Comparison of ENCODE assay signal across 16 cellular contexts in the genomic region with DNA sequence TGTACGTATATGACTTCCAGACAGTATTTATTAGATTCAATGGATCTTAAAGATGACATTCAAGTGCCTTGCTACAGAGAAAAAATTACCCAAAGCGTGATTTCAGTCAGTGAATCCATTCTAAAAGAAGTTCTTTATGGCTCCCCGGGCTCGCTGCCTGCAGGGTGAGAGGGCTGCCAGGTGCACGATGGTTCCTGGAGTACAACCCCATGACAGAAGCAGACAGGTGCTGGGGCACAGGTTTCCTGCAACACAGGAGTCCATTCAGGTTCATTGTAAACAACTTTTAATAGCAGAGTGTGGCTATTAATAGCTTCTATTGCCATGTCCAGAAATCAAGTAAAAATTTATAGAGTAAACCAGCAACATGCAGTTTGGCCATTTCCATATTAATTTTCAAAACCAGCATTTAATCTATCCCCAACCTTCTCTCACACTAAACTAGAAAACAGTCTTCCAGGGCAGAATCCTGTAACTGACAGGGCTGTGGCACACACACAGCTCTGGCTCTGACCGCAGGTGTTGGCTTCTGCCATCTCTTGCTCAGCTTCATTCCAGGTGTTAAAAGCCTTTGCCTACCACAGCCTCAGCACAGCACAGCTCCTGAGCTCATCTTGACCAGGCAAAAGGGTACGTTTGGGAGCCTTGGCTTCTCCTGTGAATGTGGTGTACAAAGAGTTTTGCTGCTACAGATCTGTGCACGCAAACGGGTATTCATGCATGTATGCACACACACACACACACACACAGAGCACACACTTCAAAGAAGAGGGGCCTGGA.
DNase-seq lines count a peak whose midpoint lies in the region; ATAC-seq and TF ChIP-seq lines count a peak whose summit lies in the region.
"Had no signal": no experiment of that assay in that cellular context is flagged by ENCODE, and none has a peak within 500 bp of the region (broad histone marks: within the 10 kb centered on the region; RNA-seq: fewer than 3 reads in every experiment).

No MANE protein-coding gene starts in this region.

- H3K27me3 ChIP-seq in DOHH2 (ENCODE audit: control insufficient read depth, low read length): no peaks in the 10 kb centered on the region
- H3K27me3 ChIP-seq: neutrophil had no signal

- no peaks in the 10 kb centered on the region for H3K4me1 Mint-ChIP-seq in neural crest cell
- H3K4me1 Mint-ChIP-seq in activated T-cell treated with anti-CD3 and anti-CD28 coated beads, Interleukin-2, amount 50 U/mL, for 4 hours (ENCODE audit: low read depth): no peaks in the 10 kb centered on the region
- H3K4me1 Mint-ChIP-seq: activated CD8-positive, alpha-beta memory T cell treated with anti-CD3 and anti-CD28 coated beads, Interleukin-2, amount 10 ng/mL, durations not matched to agents 7 days and 5 days had no signal

- no peaks in the 10 kb centered on the region for H3K79me2 ChIP-seq in DOHH2 (ENCODE audit: control insufficient read depth, low read length)

- H3K27ac ChIP-seq in DOHH2 (ENCODE audit: low read depth, low read length): peak overlapping the region; percentile 90
- H3K27ac ChIP-seq: neutrophil had no signal

- no peaks in the 10 kb centered on the region for H3K9me3 ChIP-seq in DOHH2 (ENCODE audit: control insufficient read depth, insufficient read depth, low read length)
- H3K9me3 ChIP-seq: neutrophil had no signal

- no peaks in the 10 kb centered on the region for H4K20me1 ChIP-seq in DOHH2 (ENCODE audit: control insufficient read depth, insufficient read depth, low read depth, low read length)

- H3K4me2 ChIP-seq in DOHH2 (ENCODE audit: low read length): peak overlapping the region; percentile 79

- H3K4me3 ChIP-seq in DOHH2 (ENCODE audit: low read length): peak overlapping the region; percentile 65

- H3K27ac Mint-ChIP-seq in neural crest cell (ENCODE audit: unreplicated experiment): peak overlapping the region; percentile 81
- H3K27ac Mint-ChIP-seq: activated CD8-positive, alpha-beta memory T cell treated with anti-CD3 and anti-CD28 coated beads, Interleukin-2, amount 10 ng/mL, durations not matched to agents 7 days and 5 days had no signal

- peaks cover 64% of the 10 kb centered on the region for H3K4me1 ChIP-seq in DOHH2 (ENCODE audit: control insufficient read depth, low read length)

- peaks cover 5% of the 10 kb centered on the region; the same call in 1 of the 2 replicates for H3F3A ChIP-seq in DOHH2 (ENCODE audit: control insufficient read depth, insufficient read depth)

- H3K27me3 Mint-ChIP-seq in neural crest cell (ENCODE audit: low read depth): no peaks in the 10 kb centered on the region
- peaks cover 5% of the 10 kb centered on the region for H3K27me3 Mint-ChIP-seq in activated T-cell treated with anti-CD3 and anti-CD28 coated beads, Interleukin-2, amount 50 U/mL, for 4 hours (ENCODE audit: low read depth)
- H3K27me3 Mint-ChIP-seq: activated CD8-positive, alpha-beta memory T cell treated with anti-CD3 and anti-CD28 coated beads, Interleukin-2, amount 10 ng/mL, durations not matched to agents 7 days and 5 days had no signal

- peak; percentile 40 for DNase-seq in NCI-H2029 treated with DMSO at 0.1 percent for 48 hours (lab: John Stamatoyannopoulos, UW)
- peak; percentile 89 for DNase-seq in NCI-H748 (lab: John Stamatoyannopoulos, UW; ENCODE audit: unreplicated experiment)
- no peak for DNase-seq in neural crest cell (ENCODE audit: low read depth, low spot score)
- DNase-seq in kidney tubule cell (ENCODE audit: low spot score): no peak
- no peak for DNase-seq in EL
- no peak for DNase-seq in activated T-cell treated with anti-CD3 and anti-CD28 coated beads, Interleukin-2, amount 50 U/mL, for 4 hours
- DNase-seq in SW 1271 (lab: John Stamatoyannopoulos, UW): no peak
- DNase-seq: activated CD8-positive, alpha-beta memory T cell treated with anti-CD3 and anti-CD28 coated beads, Interleukin-2, amount 10 ng/mL, durations not matched to agents 7 days and 5 days; AML-193; caudate nucleus; DMS 273 treated with DMSO at 0.1 percent for 48 hours; NCI-H226; retina had no signal

- peaks cover 7% of the 10 kb centered on the region for H3K9me3 Mint-ChIP-seq in neural crest cell
- no peaks in the 10 kb centered on the region for H3K9me3 Mint-ChIP-seq in activated T-cell treated with anti-CD3 and anti-CD28 coated beads, Interleukin-2, amount 50 U/mL, for 4 hours

- H3K36me3 ChIP-seq in DOHH2 (ENCODE audit: control insufficient read depth, low read length): no peaks in the 10 kb centered on the region
- H3K36me3 ChIP-seq: neutrophil had no signal

- ATAC-seq in activated T-cell treated with anti-CD3 and anti-CD28 coated beads, Interleukin-2, amount 50 U/mL, for 4 hours: no peak
- ATAC-seq: activated CD8-positive, alpha-beta memory T cell treated with anti-CD3 and anti-CD28 coated beads, Interleukin-2, amount 10 ng/mL, durations not matched to agents 7 days and 5 days; esophagus mucosa had no signal

- TF ChIP-seq CTCF in DOHH2 (IDR thresholded peaks at IDR 0.05; ENCODE audit: low read depth, low read length, poor library complexity, severe bottlenecking): no peak
- no peak for TF ChIP-seq CTCF in neural crest cell (conservative IDR thresholded peaks at IDR 0.05)

- peaks cover 28% of the 10 kb centered on the region for H3K36me3 Mint-ChIP-seq in neural crest cell (ENCODE audit: low read depth)
- H3K36me3 Mint-ChIP-seq in activated T-cell treated with anti-CD3 and anti-CD28 coated beads, Interleukin-2, amount 50 U/mL, for 4 hours (ENCODE audit: insufficient read depth): no peaks in the 10 kb centered on the region
- H3K36me3 Mint-ChIP-seq: activated CD8-positive, alpha-beta memory T cell treated with anti-CD3 and anti-CD28 coated beads, Interleukin-2, amount 10 ng/mL, durations not matched to agents 7 days and 5 days had no signal

- no peak overlapping the region for H3K4me3 Mint-ChIP-seq in neural crest cell
- H3K4me3 Mint-ChIP-seq in activated T-cell treated with anti-CD3 and anti-CD28 coated beads, Interleukin-2, amount 50 U/mL, for 4 hours: no peak overlapping the region
- H3K4me3 Mint-ChIP-seq: activated CD8-positive, alpha-beta memory T cell treated with anti-CD3 and anti-CD28 coated beads, Interleukin-2, amount 10 ng/mL, durations not matched to agents 7 days and 5 days had no signal

- H3K9me2 ChIP-seq in DOHH2 (replicated peaks; ENCODE audit: control insufficient read depth, low read length): no peaks in the 10 kb centered on the region

Comparison
In these comparisons a context has a peak if more than half of its experiments do, and no peak if none do; other contexts are left out.
1. DNase-seq: peak in NCI-H2029 treated with DMSO at 0.1 percent for 48 hours (single experiment) and NCI-H748 (single experiment); none in neural crest cell (single experiment), kidney tubule cell (single experiment), EL (single experiment), activated T-cell treated with anti-CD3 and anti-CD28 coated beads, Interleukin-2, amount 50 U/mL, for 4 hours (single experiment) and SW 1271 (0 of 2).